Comparison of ENCODE assay signal across 8 cellular contexts in the genomic region with DNA sequence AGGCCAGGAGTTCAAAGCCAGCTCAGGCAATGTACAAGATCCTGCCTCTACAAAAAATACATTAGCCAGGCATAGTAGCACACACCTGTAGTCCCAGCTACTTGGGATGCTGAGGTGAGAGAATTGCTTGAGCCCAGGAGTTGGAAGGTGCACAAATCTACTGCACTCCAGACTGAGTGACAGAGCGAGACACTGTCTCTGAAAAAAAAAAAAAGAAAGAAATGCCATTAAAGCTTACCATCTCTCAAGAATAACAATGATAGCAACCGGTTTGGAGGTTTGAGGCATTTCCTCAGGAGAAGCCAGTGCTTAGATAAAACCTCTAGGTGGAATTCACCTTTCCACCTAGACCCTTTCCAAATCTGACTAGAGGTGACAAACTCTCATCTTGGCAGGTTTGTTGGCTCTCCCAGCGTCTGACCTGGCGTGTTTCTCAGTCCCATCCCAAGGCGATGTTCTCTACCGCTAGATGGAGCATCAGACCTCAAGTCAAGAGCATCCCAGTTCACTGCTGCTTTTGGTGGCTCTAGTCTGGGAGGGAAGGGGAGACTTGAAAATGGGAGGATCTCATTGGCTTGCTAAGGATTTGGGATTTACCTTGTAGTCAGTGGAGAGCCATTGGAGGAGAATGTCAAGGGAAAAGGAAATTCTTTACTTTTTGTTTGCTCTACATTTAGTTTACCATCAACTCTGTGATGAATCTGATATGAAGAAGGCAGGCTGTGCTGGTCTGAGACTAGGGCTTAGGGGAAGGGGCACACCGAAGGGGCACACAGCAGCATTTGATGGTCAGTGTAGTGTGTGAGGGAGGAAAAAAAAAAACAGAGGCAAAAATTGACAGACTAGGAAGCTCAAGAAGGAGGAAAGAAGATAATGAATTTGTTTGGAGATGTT.
DNase-seq lines count a peak whose midpoint lies in the region; ATAC-seq and TF ChIP-seq lines count a peak whose summit lies in the region.

No MANE protein-coding gene starts in this region.

- no peaks in the 10 kb centered on the region for H3K27me3 ChIP-seq in upper lobe of right lung

- no peaks in the 10 kb centered on the region for H3K9me3 Mint-ChIP-seq in activated CD4-positive, alpha-beta T cell treated with anti-CD3 and anti-CD28 coated beads, Interleukin-2, amount 10 ng/mL, durations not matched to agents 24 days and 14 days

- H3K27ac Mint-ChIP-seq in activated CD4-positive, alpha-beta T cell treated with anti-CD3 and anti-CD28 coated beads, Interleukin-2, amount 10 ng/mL, durations not matched to agents 24 days and 14 days: no peak overlapping the region

- no peak overlapping the region for H3K27ac ChIP-seq in upper lobe of right lung

- H3K27me3 Mint-ChIP-seq in activated CD4-positive, alpha-beta T cell treated with anti-CD3 and anti-CD28 coated beads, Interleukin-2, amount 10 ng/mL, durations not matched to agents 24 days and 14 days: no peaks in the 10 kb centered on the region

- H3K4me1 ChIP-seq in upper lobe of right lung: no peaks in the 10 kb centered on the region

- TF ChIP-seq CTCF in epithelial cell of proximal tubule (conservative IDR thresholded peaks at IDR 0.05; ENCODE audit: low read depth, low read length): peak; percentile 88
- TF ChIP-seq CTCF in upper lobe of right lung (IDR thresholded peaks at IDR 0.05): peak; percentile 68

- H3K4me3 Mint-ChIP-seq in activated CD4-positive, alpha-beta T cell treated with anti-CD3 and anti-CD28 coated beads, Interleukin-2, amount 10 ng/mL, durations not matched to agents 24 days and 14 days: no peak overlapping the region

- H3K4me1 Mint-ChIP-seq in activated CD4-positive, alpha-beta T cell treated with anti-CD3 and anti-CD28 coated beads, Interleukin-2, amount 10 ng/mL, durations not matched to agents 24 days and 14 days: peaks cover 4% of the 10 kb centered on the region

- DNase-seq in DMS153 (lab: John Stamatoyannopoulos, UW) (peak; percentile 68), NCI-H1930 (lab: John Stamatoyannopoulos, UW) (peak; percentile 37 to 74), epithelial cell of proximal tubule (ENCODE audit: low read depth) (no peak), myocyte (ENCODE audit: low read depth) (peak; percentile 78), upper lobe of right lung (no peak), NK-92 (lab: John Stamatoyannopoulos, UW; ENCODE audit: unreplicated experiment) (no peak)
- DNase-seq in activated CD4-positive, alpha-beta T cell treated with anti-CD3 and anti-CD28 coated beads, Interleukin-2, amount 10 ng/mL, durations not matched to agents 24 days and 14 days: peak; percentile 77

- ATAC-seq in GM21825 (IDR thresholded peaks at IDR 0.05; ENCODE audit: unreplicated experiment) (peak; percentile 78), upper lobe of right lung (peak; percentile 89)

- intact Hi-C loops in activated CD4-positive, alpha-beta T cell treated with anti-CD3 and anti-CD28 coated beads, Interleukin-2, amount 10 ng/mL, durations not matched to agents 24 days and 14 days (cut with micrococcal nuclease): loop anchor here (1.0 to 5.0 kb wide), 3 partner anchors 34 to 116 kb away; a partner anchor contains a TSS
- intact Hi-C loops in upper lobe of right lung (cut with DNase I): no loop called here

- H3K36me3 ChIP-seq in upper lobe of right lung: peaks cover 10% of the 10 kb centered on the region

- no peaks in the 10 kb centered on the region for H3K9me3 ChIP-seq in upper lobe of right lung

- H3K4me3 ChIP-seq in epithelial cell of proximal tubule (ENCODE audit: low read depth, low read length) (no peak overlapping the region), upper lobe of right lung (no peak overlapping the region)

- H3K36me3 Mint-ChIP-seq in activated CD4-positive, alpha-beta T cell treated with anti-CD3 and anti-CD28 coated beads, Interleukin-2, amount 10 ng/mL, durations not matched to agents 24 days and 14 days (ENCODE audit: low read depth): peaks cover 9% of the 10 kb centered on the region

Comparison
In these comparisons a context has a peak if more than half of its experiments do, and no peak if none do; other contexts are left out.
1. DNase-seq: peak in DMS153 (single experiment), NCI-H1930 (2 of 2), activated CD4-positive, alpha-beta T cell treated with anti-CD3 and anti-CD28 coated beads, Interleukin-2, amount 10 ng/mL, durations not matched to agents 24 days and 14 days (single experiment) and myocyte (single experiment); none in epithelial cell of proximal tubule (single experiment), upper lobe of right lung (single experiment) and NK-92 (single experiment).